Comparison of ENCODE assay signal across 18 cellular contexts in genomic region chr2:48870503-48870902, GRCh38.
A peak's percentile ranks its signal among the peaks of the same experiment; 100 is the strongest.
DNase-seq lines count a peak whose midpoint lies in the region; ATAC-seq and TF ChIP-seq lines count a peak whose summit lies in the region.
"Had no signal": no experiment of that assay in that cellular context is flagged by ENCODE, and none has a peak within 500 bp of the region (broad histone marks: within the 10 kb centered on the region; RNA-seq: fewer than 3 reads in every experiment).

No MANE protein-coding gene starts in this region.

- H3K9me2 ChIP-seq in GM23338 (ENCODE audit: insufficient read depth): peaks cover 3% of the 10 kb centered on the region; the same call in 1 of the 2 replicates

- H3K9me3 ChIP-seq in NT2/D1 (ENCODE audit: insufficient read depth, low read length) (no peaks in the 10 kb centered on the region), body of pancreas (no peaks in the 10 kb centered on the region)
- H3K9me3 ChIP-seq: BLaER1 treated with 17β-estradiol and CSF1 and Interleukin-3, amounts not matched to agents 10 nM and 100 nM; Caco-2 had no signal

- H3K4me1 ChIP-seq in GM23338 (ENCODE audit: insufficient read depth) (peaks cover 7% of the 10 kb centered on the region; the same call in 1 of the 2 replicates), NT2/D1 (ENCODE audit: insufficient read depth, insufficient read length) (peaks cover 2% of the 10 kb centered on the region), body of pancreas (no peaks in the 10 kb centered on the region)
- H3K4me1 ChIP-seq: Caco-2 had no signal

- no peak overlapping the region for H3K4me3 Mint-ChIP-seq in GM23338
- H3K4me3 Mint-ChIP-seq: B cell; CD8-positive, alpha-beta T cell; HFFc6 had no signal

- WGBS in body of pancreas, 2 donors: 43 to 47% methylated on average over 2 of the region's 2 CpGs

- H3K9me3 Mint-ChIP-seq in GM23338: no peaks in the 10 kb centered on the region
- H3K9me3 Mint-ChIP-seq: CD8-positive, alpha-beta T cell had no signal

- H3K27ac ChIP-seq in GM23338 (ENCODE audit: low read depth) (no peak overlapping the region), body of pancreas (no peak overlapping the region)
- H3K27ac ChIP-seq: BLaER1 treated with 17β-estradiol and CSF1 and Interleukin-3, amounts not matched to agents 10 nM and 100 nM had no signal

- 0 out of 2 replicates have a peak overlapping the region, but pooled peaks have one; percentile 21 for H3K4me2 ChIP-seq in GM23338
- H3K4me2 ChIP-seq: BLaER1 treated with 17β-estradiol and CSF1 and Interleukin-3, amounts not matched to agents 10 nM and 100 nM had no signal

- TF ChIP-seq POLR2A in body of pancreas (IDR thresholded peaks at IDR 0.05): no peak

- DNase-seq in GM23338 (ENCODE audit: low spot score) (no peak), NCI-H1694 (lab: John Stamatoyannopoulos, UW) (peak; percentile 29), NT2/D1 (ENCODE audit: low read depth, low spot score) (peak; percentile 20), fibroblast of mammary gland (ENCODE audit: low read depth) (peak; percentile 4), COLO668 (lab: John Stamatoyannopoulos, UW; ENCODE audit: unreplicated experiment) (no peak), body of pancreas (no peak)
- DNase-seq: Caco-2; CD8-positive, alpha-beta T cell; DMS79 treated with DMSO at 0.1 percent for 48 hours; GF-D8; GOT3; H7; HFFc6 had no signal

- no peak for TF ChIP-seq CTCF in GM23338 (conservative IDR thresholded peaks at IDR 0.05; ENCODE audit: low read depth in 2 of 2)
- TF ChIP-seq CTCF in fibroblast of mammary gland (conservative IDR thresholded peaks at IDR 0.05; ENCODE audit: control insufficient read depth, insufficient read depth, low read depth, low read length): no peak
- TF ChIP-seq CTCF in body of pancreas (IDR thresholded peaks at IDR 0.05): no peak

- H3K27me3 Mint-ChIP-seq in GM23338 (ENCODE audit: insufficient read depth, low read depth, poor library complexity): no peaks in the 10 kb centered on the region
- H3K27me3 Mint-ChIP-seq: B cell had no signal

- no peaks in the 10 kb centered on the region for H3K79me2 ChIP-seq in GM23338 (replicated peaks; ENCODE audit: insufficient read depth)

- no peak overlapping the region for H3K9ac ChIP-seq in NT2/D1 (ENCODE audit: insufficient read length, low read depth)
- H3K9ac ChIP-seq: BLaER1 treated with 17β-estradiol and CSF1 and Interleukin-3, amounts not matched to agents 10 nM and 100 nM had no signal

- H3K27me3 ChIP-seq in GM23338 (ENCODE audit: insufficient read depth) (no peaks in the 10 kb centered on the region), NT2/D1 (ENCODE audit: insufficient read depth, insufficient read length) (no peaks in the 10 kb centered on the region), body of pancreas (no peaks in the 10 kb centered on the region)
- H3K27me3 ChIP-seq: BLaER1 treated with 17β-estradiol and CSF1 and Interleukin-3, amounts not matched to agents 10 nM and 100 nM had no signal

- H2AFZ ChIP-seq in GM23338: peak overlapping the region; percentile 34; the same call in 1 of the 2 replicates

- ATAC-seq in GM23338: no peak
- ATAC-seq in body of pancreas: no peak
- no peak for ATAC-seq in HG03196 (IDR thresholded peaks at IDR 0.05; ENCODE audit: unreplicated experiment)
- ATAC-seq: CD8-positive, alpha-beta T cell; HCT116; HepG2 had no signal

- no peak overlapping the region for H3K27ac Mint-ChIP-seq in GM23338
- H3K27ac Mint-ChIP-seq: B cell; CD8-positive, alpha-beta T cell; HFFc6 had no signal

- H3K4me3 ChIP-seq in GM23338: no peak overlapping the region
- no peak overlapping the region for H3K4me3 ChIP-seq in NT2/D1 (ENCODE audit: insufficient read length, low read depth)
- H3K4me3 ChIP-seq in fibroblast of mammary gland (ENCODE audit: control insufficient read depth, low read depth, low read length): no peak overlapping the region
- H3K4me3 ChIP-seq in body of pancreas: no peak overlapping the region
- H3K4me3 ChIP-seq: BLaER1 treated with 17β-estradiol and CSF1 and Interleukin-3, amounts not matched to agents 10 nM and 100 nM had no signal

- H3K36me3 ChIP-seq in GM23338 (ENCODE audit: insufficient read depth) (no peaks in the 10 kb centered on the region), NT2/D1 (ENCODE audit: insufficient read depth, insufficient read length, low read length) (no peaks in the 10 kb centered on the region), body of pancreas (replicated peaks in 1 of 2; ENCODE audit: insufficient read depth in 1 of 2, low read depth in 2 of 2) (no peaks in the 10 kb centered on the region)
- H3K36me3 ChIP-seq: BLaER1 treated with 17β-estradiol and CSF1 and Interleukin-3, amounts not matched to agents 10 nM and 100 nM had no signal

- intact Hi-C loops in body of pancreas (cut with DNase I): no loop called here

- no peaks in the 10 kb centered on the region for H3K36me3 Mint-ChIP-seq in GM23338 (ENCODE audit: low read depth)
- H3K36me3 Mint-ChIP-seq: CD8-positive, alpha-beta T cell had no signal

- H4K20me1 ChIP-seq in GM23338 (replicated peaks; ENCODE audit: insufficient read depth): no peaks in the 10 kb centered on the region
- H4K20me1 ChIP-seq: BLaER1 treated with 17β-estradiol and CSF1 and Interleukin-3, amounts not matched to agents 10 nM and 100 nM had no signal

- H3F3A ChIP-seq in GM23338 (replicated peaks; ENCODE audit: low read depth): no peaks in the 10 kb centered on the region

- H3K4me1 Mint-ChIP-seq in GM23338: peaks cover 6% of the 10 kb centered on the region; the same call in 2 of the 3 replicates
- H3K4me1 Mint-ChIP-seq: B cell had no signal

TF ChIP-seq in GM23338, 12 proteins besides CTCF, POLR2A, EP300 and RAD21 (continues in another document):
- TF ChIP-seq STAT1 (IDR thresholded peaks at IDR 0.05; ENCODE audit: unreplicated experiment) (no peak), EZH2phosphoT487 (IDR thresholded peaks at IDR 0.05; ENCODE audit: unreplicated experiment) (no peak), ZNF331 (CRISPR knock-in tag; IDR thresholded peaks at IDR 0.05; ENCODE audit: low read depth) (no peak), ETS1 (IDR thresholded peaks at IDR 0.05) (no peak), JUNB (IDR thresholded peaks at IDR 0.05; ENCODE audit: unreplicated experiment) (no peak), POLR2AphosphoS5 (IDR thresholded peaks at IDR 0.05; ENCODE audit: low read depth) (no peak), EZH2 (IDR thresholded peaks at IDR 0.05; ENCODE audit: low read depth, unreplicated experiment) (no peak)

Comparison
In these comparisons a context has a peak if more than half of its experiments do, and no peak if none do; other contexts are left out.
1. DNase-seq: peak in NCI-H1694 (single experiment), NT2/D1 (single experiment) and fibroblast of mammary gland (single experiment); none in GM23338 (single experiment), COLO668 (single experiment) and body of pancreas (0 of 4).